ENCODE assay signal across 8 cellular contexts in genomic region chr6:133130863-133131262, GRCh38.
A peak's percentile ranks its signal among the peaks of the same experiment; 100 is the strongest.
DNase-seq lines count a peak whose midpoint lies in the region; ATAC-seq and TF ChIP-seq lines count a peak whose summit lies in the region.

No MANE protein-coding gene starts in this region.

- H2AFZ ChIP-seq in mammary epithelial cell (ENCODE audit: low read depth, low read length): peak overlapping the region; percentile 54

- ATAC-seq in lower lobe of right lung (peak; percentile 84 to 86), GM21360 (IDR thresholded peaks at IDR 0.05; ENCODE audit: unreplicated experiment) (no peak), esophagus mucosa (no peak)

- peaks cover 25% of the 10 kb centered on the region for H3K4me1 ChIP-seq in mammary epithelial cell (ENCODE audit: insufficient read depth, low read length)
- H3K4me1 ChIP-seq in lower lobe of right lung: no peaks in the 10 kb centered on the region

- WGBS in mammary epithelial cell (ENCODE audit: low coverage, missing lambda C conversion rate): 25% methylated on average over 2 of the region's 2 CpGs

- DNase-seq in Caki2 (ENCODE audit: low read depth) (peak; percentile 76), NCI-H146 treated with DMSO at 0.1 percent for 48 hours (lab: John Stamatoyannopoulos, UW; ENCODE audit: unreplicated experiment) (peak; percentile 18), mammary epithelial cell (peak; percentile 84), lower lobe of right lung (peak; percentile 51)
- DNase-seq in stimulated activated naive CD4-positive, alpha-beta T cell (lab: John Stamatoyannopoulos, UW): no peak
- DNase-seq in activated CD4-positive, CD25-positive, alpha-beta regulatory T cell (lab: John Stamatoyannopoulos, UW): no peak

- H3K4me3 ChIP-seq in mammary epithelial cell (replicated peaks in 1 of 3; ENCODE audit: insufficient read depth in 1 of 3, low read depth in 2 of 3, low read length in 3 of 3) (no peak overlapping the region), lower lobe of right lung (no peak overlapping the region)

- in situ Hi-C loops in Caki2 (cut with HindIII; ENCODE audit: low pct_unique_long_range_greater_than_20kb, low sequenced_read_pairs): no loop called here
- in situ Hi-C loops in mammary epithelial cell (cut with MboI; ENCODE audit: low sequenced_read_pairs in 2 of 2): no loop called here

- H3K79me2 ChIP-seq in mammary epithelial cell (ENCODE audit: insufficient read depth, low read length): no peaks in the 10 kb centered on the region

- intact Hi-C loops in mammary epithelial cell (cut with micrococcal nuclease) (no loop called here), lower lobe of right lung (cut with DNase I) (no loop called here)

- H3K9me3 ChIP-seq in mammary epithelial cell (replicated peaks; ENCODE audit: insufficient read depth, low read length) (no peaks in the 10 kb centered on the region), lower lobe of right lung (no peaks in the 10 kb centered on the region)

- H3K27ac ChIP-seq in mammary epithelial cell (ENCODE audit: insufficient read depth, low read depth, low read length) (peak overlapping the region; percentile 67), lower lobe of right lung (no peak overlapping the region)

- H3K36me3 ChIP-seq in mammary epithelial cell (ENCODE audit: insufficient read depth, low read length): no peaks in the 10 kb centered on the region
- no peaks in the 10 kb centered on the region for H3K36me3 ChIP-seq in lower lobe of right lung

- H3K27me3 ChIP-seq in mammary epithelial cell (ENCODE audit: insufficient read depth, low read length): no peaks in the 10 kb centered on the region
- no peaks in the 10 kb centered on the region for H3K27me3 ChIP-seq in lower lobe of right lung (ENCODE audit: low read depth)

- dilution Hi-C loops in mammary epithelial cell (cut with HindIII; ENCODE audit: low sequenced_read_pairs): no loop called here

- BruUV-seq in mammary epithelial cell (replicated peaks; lab: Mats Ljungman, UMichigan): no TSS peak

- peak in 1 of 2 donors; percentile 50 for TF ChIP-seq CTCF in mammary epithelial cell (conservative IDR thresholded peaks at IDR 0.05 in 1 of 2, IDR thresholded peaks at IDR 0.05 in 1 of 2; ENCODE audit: extremely low read depth in 1 of 2, insufficient read depth in 1 of 2, low read depth in 1 of 2, low read length in 2 of 2)
- TF ChIP-seq CTCF in lower lobe of right lung (IDR thresholded peaks at IDR 0.05): no peak

- no peak overlapping the region for H3K9ac ChIP-seq in mammary epithelial cell (ENCODE audit: insufficient read depth, low read length)

- H4K20me1 ChIP-seq in mammary epithelial cell (ENCODE audit: insufficient read depth, low read length): no peaks in the 10 kb centered on the region

- CTCF ChIA-PET in mammary epithelial cell (lab: Charles Lee; ENCODE audit: low non-redundant PET): no interaction called here

- H3K4me2 ChIP-seq in mammary epithelial cell (ENCODE audit: insufficient read depth, low read depth, low read length): peak overlapping the region; percentile 29

Comparison
In these comparisons a context has a peak if more than half of its experiments do, and no peak if none do; other contexts are left out.
1. DNase-seq: peak in Caki2 (single experiment), NCI-H146 treated with DMSO at 0.1 percent for 48 hours (single experiment), mammary epithelial cell (single experiment) and lower lobe of right lung (single experiment); none in stimulated activated naive CD4-positive, alpha-beta T cell (0 of 6) and activated CD4-positive, CD25-positive, alpha-beta regulatory T cell (0 of 4).
2. ATAC-seq: peak in lower lobe of right lung (2 of 2); none in GM21360 (single experiment) and esophagus mucosa (single experiment).